In genomic region chr13:46936525-46936924, GRCh38 we compare ENCODE assay signal across 1 cellular context.
TF ChIP-seq lines count a peak whose summit lies in the region.

No MANE protein-coding gene starts in this region.

TF ChIP-seq in GM23338, 12 proteins besides CTCF, POLR2A, EP300 and RAD21 (continued from another document):
- no peak for TF ChIP-seq REST (IDR thresholded peaks at IDR 0.05; ENCODE audit: unreplicated experiment)
- no peak for TF ChIP-seq JUNB (IDR thresholded peaks at IDR 0.05; ENCODE audit: unreplicated experiment)
- TF ChIP-seq EZH2phosphoT487 (IDR thresholded peaks at IDR 0.05; ENCODE audit: unreplicated experiment), result no peak
